ENCODE assay signal across 2 cellular contexts in the genomic region with DNA sequence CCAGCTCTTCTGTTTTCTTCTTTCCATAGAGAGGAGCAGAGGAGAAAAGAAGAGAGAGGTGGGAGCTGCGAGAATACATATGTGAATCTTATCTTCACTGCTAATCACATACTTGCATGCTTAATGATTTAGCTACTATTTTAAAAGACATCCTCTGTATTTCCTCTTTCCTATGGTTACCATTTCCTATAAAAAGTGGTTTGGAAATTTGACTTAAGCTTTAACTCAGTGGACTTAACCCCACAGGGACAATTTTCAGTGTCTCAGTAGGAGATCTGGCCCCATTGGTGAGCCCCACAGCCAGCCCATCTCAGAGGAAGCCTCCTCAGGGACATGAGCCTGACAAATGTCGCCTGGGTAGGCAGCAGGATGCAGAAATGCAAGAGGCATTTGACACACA.
TF ChIP-seq lines count a peak whose summit lies in the region.

No MANE protein-coding gene starts in this region.

TF ChIP-seq in SK-N-SH, 30 proteins besides CTCF, POLR2A, EP300 and RAD21 (continued from another document):
- TF ChIP-seq, protein P1, sequence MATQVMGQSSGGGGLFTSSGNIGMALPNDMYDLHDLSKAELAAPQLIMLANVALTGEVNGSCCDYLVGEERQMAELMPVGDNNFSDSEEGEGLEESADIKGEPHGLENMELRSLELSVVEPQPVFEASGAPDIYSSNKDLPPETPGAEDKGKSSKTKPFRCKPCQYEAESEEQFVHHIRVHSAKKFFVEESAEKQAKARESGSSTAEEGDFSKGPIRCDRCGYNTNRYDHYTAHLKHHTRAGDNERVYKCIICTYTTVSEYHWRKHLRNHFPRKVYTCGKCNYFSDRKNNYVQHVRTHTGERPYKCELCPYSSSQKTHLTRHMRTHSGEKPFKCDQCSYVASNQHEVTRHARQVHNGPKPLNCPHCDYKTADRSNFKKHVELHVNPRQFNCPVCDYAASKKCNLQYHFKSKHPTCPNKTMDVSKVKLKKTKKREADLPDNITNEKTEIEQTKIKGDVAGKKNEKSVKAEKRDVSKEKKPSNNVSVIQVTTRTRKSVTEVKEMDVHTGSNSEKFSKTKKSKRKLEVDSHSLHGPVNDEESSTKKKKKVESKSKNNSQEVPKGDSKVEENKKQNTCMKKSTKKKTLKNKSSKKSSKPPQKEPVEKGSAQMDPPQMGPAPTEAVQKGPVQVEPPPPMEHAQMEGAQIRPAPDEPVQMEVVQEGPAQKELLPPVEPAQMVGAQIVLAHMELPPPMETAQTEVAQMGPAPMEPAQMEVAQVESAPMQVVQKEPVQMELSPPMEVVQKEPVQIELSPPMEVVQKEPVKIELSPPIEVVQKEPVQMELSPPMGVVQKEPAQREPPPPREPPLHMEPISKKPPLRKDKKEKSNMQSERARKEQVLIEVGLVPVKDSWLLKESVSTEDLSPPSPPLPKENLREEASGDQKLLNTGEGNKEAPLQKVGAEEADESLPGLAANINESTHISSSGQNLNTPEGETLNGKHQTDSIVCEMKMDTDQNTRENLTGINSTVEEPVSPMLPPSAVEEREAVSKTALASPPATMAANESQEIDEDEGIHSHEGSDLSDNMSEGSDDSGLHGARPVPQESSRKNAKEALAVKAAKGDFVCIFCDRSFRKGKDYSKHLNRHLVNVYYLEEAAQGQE (IDR thresholded peaks at IDR 0.05; ENCODE audit: low read depth, low read length) = no peak

TF ChIP-seq in SK-N-SH treated with all-trans-retinoic acid at 6 μM for 48 hours, 23 proteins besides CTCF, POLR2A, EP300 and RAD21 (continued from another document):
- TF ChIP-seq, protein P2, sequence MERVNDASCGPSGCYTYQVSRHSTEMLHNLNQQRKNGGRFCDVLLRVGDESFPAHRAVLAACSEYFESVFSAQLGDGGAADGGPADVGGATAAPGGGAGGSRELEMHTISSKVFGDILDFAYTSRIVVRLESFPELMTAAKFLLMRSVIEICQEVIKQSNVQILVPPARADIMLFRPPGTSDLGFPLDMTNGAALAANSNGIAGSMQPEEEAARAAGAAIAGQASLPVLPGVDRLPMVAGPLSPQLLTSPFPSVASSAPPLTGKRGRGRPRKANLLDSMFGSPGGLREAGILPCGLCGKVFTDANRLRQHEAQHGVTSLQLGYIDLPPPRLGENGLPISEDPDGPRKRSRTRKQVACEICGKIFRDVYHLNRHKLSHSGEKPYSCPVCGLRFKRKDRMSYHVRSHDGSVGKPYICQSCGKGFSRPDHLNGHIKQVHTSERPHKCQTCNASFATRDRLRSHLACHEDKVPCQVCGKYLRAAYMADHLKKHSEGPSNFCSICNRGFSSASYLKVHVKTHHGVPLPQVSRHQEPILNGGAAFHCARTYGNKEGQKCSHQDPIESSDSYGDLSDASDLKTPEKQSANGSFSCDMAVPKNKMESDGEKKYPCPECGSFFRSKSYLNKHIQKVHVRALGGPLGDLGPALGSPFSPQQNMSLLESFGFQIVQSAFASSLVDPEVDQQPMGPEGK (CRISPR knock-in tag; IDR thresholded peaks at IDR 0.05; ENCODE audit: borderline replicate concordance) = no peak
- TF ChIP-seq, protein P3, sequence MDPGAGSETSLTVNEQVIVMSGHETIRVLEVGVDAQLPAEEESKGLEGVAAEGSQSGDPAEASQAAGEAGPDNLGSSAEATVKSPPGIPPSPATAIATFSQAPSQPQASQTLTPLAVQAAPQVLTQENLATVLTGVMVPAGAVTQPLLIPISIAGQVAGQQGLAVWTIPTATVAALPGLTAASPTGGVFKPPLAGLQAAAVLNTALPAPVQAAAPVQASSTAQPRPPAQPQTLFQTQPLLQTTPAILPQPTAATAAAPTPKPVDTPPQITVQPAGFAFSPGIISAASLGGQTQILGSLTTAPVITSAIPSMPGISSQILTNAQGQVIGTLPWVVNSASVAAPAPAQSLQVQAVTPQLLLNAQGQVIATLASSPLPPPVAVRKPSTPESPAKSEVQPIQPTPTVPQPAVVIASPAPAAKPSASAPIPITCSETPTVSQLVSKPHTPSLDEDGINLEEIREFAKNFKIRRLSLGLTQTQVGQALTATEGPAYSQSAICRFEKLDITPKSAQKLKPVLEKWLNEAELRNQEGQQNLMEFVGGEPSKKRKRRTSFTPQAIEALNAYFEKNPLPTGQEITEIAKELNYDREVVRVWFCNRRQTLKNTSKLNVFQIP (CRISPR knock-in tag; IDR thresholded peaks at IDR 0.05; ENCODE audit: borderline replicate concordance, low read depth) = no peak
- no peak for TF ChIP-seq ZNF70 (CRISPR knock-in tag; IDR thresholded peaks at IDR 0.05)
- TF ChIP-seq BACH2 (CRISPR knock-in tag; IDR thresholded peaks at IDR 0.05; ENCODE audit: borderline replicate concordance) = no peak
- no peak for TF ChIP-seq ISL1 (CRISPR knock-in tag; IDR thresholded peaks at IDR 0.05)
- no peak for TF ChIP-seq ZFP30 (CRISPR knock-in tag; IDR thresholded peaks at IDR 0.05)
- TF ChIP-seq SNAI2 (CRISPR knock-in tag; IDR thresholded peaks at IDR 0.05) = no peak
- TF ChIP-seq PPARA (CRISPR knock-in tag; IDR thresholded peaks at IDR 0.05; ENCODE audit: borderline replicate concordance) = no peak
- no peak for TF ChIP-seq ZNF565 (CRISPR knock-in tag; conservative IDR thresholded peaks at IDR 0.05; ENCODE audit: low read depth)
- TF ChIP-seq RARB (CRISPR knock-in tag; IDR thresholded peaks at IDR 0.05) = no peak
